19 cellular contexts compared by ENCODE assay signal in the genomic region with DNA sequence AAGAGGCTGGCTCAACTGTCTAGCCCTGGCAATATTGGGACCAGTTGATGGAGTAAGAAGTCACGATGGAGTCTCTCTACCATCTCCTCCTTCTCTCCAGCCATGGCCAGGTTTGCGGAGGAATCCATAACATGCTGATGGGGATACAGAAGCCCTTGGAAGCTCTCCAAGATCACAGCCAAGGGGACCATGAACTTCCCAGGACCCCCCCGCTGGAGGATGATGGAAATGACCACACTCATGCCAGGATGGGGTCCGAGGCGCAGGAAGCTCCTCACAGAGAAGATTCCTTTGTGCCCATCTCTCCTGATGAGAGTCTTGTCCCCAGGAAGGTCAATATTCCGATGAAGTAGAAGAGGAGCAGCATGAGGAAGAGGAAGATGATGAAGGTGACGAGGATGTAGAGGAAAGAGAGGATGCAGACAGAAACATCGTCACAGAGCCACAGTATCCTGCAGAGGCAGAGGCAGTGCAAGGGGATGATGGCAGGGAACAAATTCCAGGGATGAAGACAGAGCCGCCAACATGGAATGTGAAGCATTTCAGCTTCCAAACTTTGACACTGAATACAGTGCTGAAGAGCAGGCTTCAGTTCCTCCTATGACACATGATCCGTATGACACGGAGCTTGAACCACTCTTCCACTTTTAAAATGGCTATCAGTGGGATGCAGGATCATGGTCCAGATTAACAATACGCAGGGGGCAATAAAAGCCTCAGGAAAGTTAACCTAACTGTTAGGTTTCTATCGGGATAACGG. TPM values are rescaled to one million over a fixed set of nuclear protein-coding genes. Genes with fewer than 3 reads are reported as not detected.
A peak's percentile ranks its signal among the peaks of the same experiment; 100 is the strongest.
DNase-seq lines count a peak whose midpoint lies in the region; ATAC-seq and TF ChIP-seq lines count a peak whose summit lies in the region.
"Had no signal": no experiment of that assay in that cellular context is flagged by ENCODE, and none has a peak within 500 bp of the region (broad histone marks: within the 10 kb centered on the region; RNA-seq: fewer than 3 reads in every experiment).

No MANE protein-coding gene starts in this region.

- in situ Hi-C loops in IMR-90 (cut with MboI; ENCODE audit: low sequenced_read_pairs) (no loop called here), transverse colon (cut with MboI; ENCODE audit: low pct_ligation_motif_present in 1 of 4, low pct_unique_long_range_greater_than_20kb in 1 of 4, low sequenced_read_pairs in 3 of 4) (no loop called here)

- H3K23ac ChIP-seq in IMR-90 (ENCODE audit: low read depth, low read length) = no peak overlapping the region

- H2BK15ac ChIP-seq in IMR-90 (ENCODE audit: low read depth, low read length) = no peak overlapping the region

- H2AK9ac ChIP-seq in IMR-90 (replicated peaks; ENCODE audit: low read depth, low read length, poor library complexity) = no peak overlapping the region

- CTCF ChIA-PET in IMR-90 (lab: Yijun Ruan, JAX) = no interaction called here

- POLR2A ChIA-PET in IMR-90 (lab: Charles Lee; ENCODE audit: unreplicated experiment) = no interaction called here

- no peak overlapping the region for H2BK5ac ChIP-seq in IMR-90 (ENCODE audit: low read depth, low read length, poor library complexity, severe bottlenecking)

- H3K27me3 ChIP-seq in IMR-90 (ENCODE audit: control insufficient read depth, insufficient read depth, low read length) = no peaks in the 10 kb centered on the region
- no peaks in the 10 kb centered on the region for H3K27me3 ChIP-seq in transverse colon

- no peak overlapping the region for H4K91ac ChIP-seq in IMR-90 (ENCODE audit: insufficient read depth, low read depth, low read length)

- H3K79me1 ChIP-seq in IMR-90 (ENCODE audit: low read depth in 1 of 2, low read length in 2 of 2) = no peaks in the 10 kb centered on the region; a peak in 1 of 4 replicates

- ATAC-seq in IMR-90 (ENCODE audit: low read depth) = peak; percentile 30
- no peak for ATAC-seq in GM19035 (IDR thresholded peaks at IDR 0.05; ENCODE audit: unreplicated experiment)
- ATAC-seq: A549, PC-3 had no signal

- BruUV-seq in IMR-90 (replicated peaks; lab: Mats Ljungman, UMichigan) = no TSS peak

- H3K9ac ChIP-seq in IMR-90 (ENCODE audit: low read depth, low read length) = no peak overlapping the region
- H3K9ac ChIP-seq: KMS-11 had no signal

- H3K4me3 ChIP-seq in IMR-90 (ENCODE audit: insufficient read depth, low read depth, low read length) = no peak overlapping the region
- no peak overlapping the region for H3K4me3 ChIP-seq in transverse colon
- H3K4me3 ChIP-seq: A549 had no signal

- H3K9me1 ChIP-seq in IMR-90 (ENCODE audit: insufficient read depth, low read length) = no peaks in the 10 kb centered on the region

- H2AFZ ChIP-seq in IMR-90 (replicated peaks; ENCODE audit: low read length, poor library complexity) = no peak overlapping the region

- no peak overlapping the region for H4K8ac ChIP-seq in IMR-90 (ENCODE audit: low read depth in 2 of 2, low read length in 2 of 2)

- intact Hi-C loops in IMR-90 (cut with micrococcal nuclease) (no loop called here), transverse colon (cut with DNase I; ENCODE audit: low total_unique reads) (no loop called here)

- H3K4me1 ChIP-seq in IMR-90 (ENCODE audit: control insufficient read depth, insufficient read depth, low read length) (peaks cover 9% of the 10 kb centered on the region), transverse colon (peaks cover 0 to 15% (median 12%) of the 10 kb centered on the region in 4 donors)
- H3K4me1 ChIP-seq: A549, Caco-2 had no signal

- H2AK5ac ChIP-seq in IMR-90 (ENCODE audit: low read depth, low read length) = no peak overlapping the region

- H3K4me2 ChIP-seq in IMR-90 (ENCODE audit: low read depth, low read length) = no peak overlapping the region
- H3K4me2 ChIP-seq: A549, KMS-11 had no signal

- H3K36me3 ChIP-seq in IMR-90 (ENCODE audit: control insufficient read depth, insufficient read depth, low read length) (no peaks in the 10 kb centered on the region), transverse colon (no peaks in the 10 kb centered on the region)

- dilution Hi-C loops in IMR-90 (cut with HindIII; ENCODE audit: low sequenced_read_pairs, unreplicated experiment) = no loop called here

- TF ChIP-seq POLR2A in IMR-90 (IDR thresholded peaks at IDR 0.05; ENCODE audit: low read depth, low read length) (no peak), transverse colon (IDR thresholded peaks at IDR 0.05) (no peak)

- H2BK20ac ChIP-seq in IMR-90 (ENCODE audit: low read depth, low read length) = no peak overlapping the region

- H3K4ac ChIP-seq in IMR-90 (ENCODE audit: low read depth, low read length) = no peak overlapping the region

- peak; percentile 57 for DNase-seq in activated effector memory CD4-positive, alpha-beta T cell treated with anti-CD3 and anti-CD28 coated beads, Interleukin-2, amount 50 U/mL, for 16 hours
- DNase-seq in activated effector memory CD4-positive, alpha-beta T cell treated with Interleukin-2 at 50 U/mL for 16 hours = no peak
- no peak for DNase-seq in IMR-90
- peak; percentile 30 for DNase-seq in myocyte (ENCODE audit: low read depth)
- DNase-seq in transverse colon = peak; percentile 1
- DNase-seq in HK-2 (ENCODE audit: unreplicated experiment) = no peak
- DNase-seq in anterior cingulate cortex (lab: John Stamatoyannopoulos, UW) = no peak
- DNase-seq: Caco-2, DMS153, MV-4-11, NCI-H1930, NCI-H345, NCI-H524 treated with DMSO at 0.1 percent for 48 hours, PC-3, RPMI8226 had no signal

- H3K9me3 ChIP-seq in IMR-90 (ENCODE audit: control insufficient read depth, insufficient read depth, low read length) (no peaks in the 10 kb centered on the region), transverse colon (no peaks in the 10 kb centered on the region)
- H3K9me3 ChIP-seq: A549, Caco-2 had no signal

- H4K5ac ChIP-seq in IMR-90 (ENCODE audit: low read depth, low read length) = no peak overlapping the region

- TF ChIP-seq EP300 in transverse colon (IDR thresholded peaks at IDR 0.05; ENCODE audit: low read depth) = no peak

- H3K27ac ChIP-seq in IMR-90 (ENCODE audit: insufficient read depth, low read length) (no peak overlapping the region), transverse colon (no peak overlapping the region)
- H3K27ac ChIP-seq: A549, KMS-11 had no signal

- no peak for TF ChIP-seq RAD21 in IMR-90 (IDR thresholded peaks at IDR 0.05; ENCODE audit: low read length)

- peaks cover 2% of the 10 kb centered on the region; the same call in 1 of the 2 replicates for H4K20me1 ChIP-seq in IMR-90 (ENCODE audit: insufficient read depth, low read length)

- TF ChIP-seq CTCF in IMR-90 (conservative IDR thresholded peaks at IDR 0.05; ENCODE audit: low read depth, low read length) = no peak
- no peak for TF ChIP-seq CTCF in transverse colon (IDR thresholded peaks at IDR 0.05)

- no peak overlapping the region for H3K56ac ChIP-seq in IMR-90 (ENCODE audit: extremely low read depth, insufficient read depth, low read length)

- H2BK120ac ChIP-seq in IMR-90 (ENCODE audit: low read depth, low read length) = no peak overlapping the region

- WGBS in IMR-90 (ENCODE audit: extremely low coverage in 2 of 2, insufficient read length in 1 of 2), 2 experiments = 76% methylated on average over 5 of the region's 14 CpGs; no CpG with 5 or more reads in 1 of the 2 experiments
- WGBS in transverse colon (ENCODE audit: low coverage in 1 of 2), 2 donors = 94 to 96% methylated on average over 5 to 13 of the region's 14 CpGs

- H3K14ac ChIP-seq in IMR-90 (replicated peaks; ENCODE audit: low read depth, low read length) = no peak overlapping the region

- no peak overlapping the region for H3K18ac ChIP-seq in IMR-90 (ENCODE audit: low read depth, low read length)

TF ChIP-seq in IMR-90, 13 proteins besides CTCF, POLR2A, EP300 and RAD21:
- TF ChIP-seq NFE2L2 (IDR thresholded peaks at IDR 0.05; ENCODE audit: low read depth, low read length) (no peak), BHLHE40 (IDR thresholded peaks at IDR 0.05; ENCODE audit: low read depth, low read length) (no peak), FOS (IDR thresholded peaks at IDR 0.05; ENCODE audit: low read depth, low read length) (no peak), MAFK (IDR thresholded peaks at IDR 0.05; ENCODE audit: low read depth, low read length) (no peak)
- TF ChIP-seq, protein P1, sequence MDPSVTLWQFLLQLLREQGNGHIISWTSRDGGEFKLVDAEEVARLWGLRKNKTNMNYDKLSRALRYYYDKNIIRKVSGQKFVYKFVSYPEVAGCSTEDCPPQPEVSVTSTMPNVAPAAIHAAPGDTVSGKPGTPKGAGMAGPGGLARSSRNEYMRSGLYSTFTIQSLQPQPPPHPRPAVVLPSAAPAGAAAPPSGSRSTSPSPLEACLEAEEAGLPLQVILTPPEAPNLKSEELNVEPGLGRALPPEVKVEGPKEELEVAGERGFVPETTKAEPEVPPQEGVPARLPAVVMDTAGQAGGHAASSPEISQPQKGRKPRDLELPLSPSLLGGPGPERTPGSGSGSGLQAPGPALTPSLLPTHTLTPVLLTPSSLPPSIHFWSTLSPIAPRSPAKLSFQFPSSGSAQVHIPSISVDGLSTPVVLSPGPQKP (IDR thresholded peaks at IDR 0.05; ENCODE audit: borderline replicate concordance, low read depth, low read length) = no peak

RNA-seq across cellular contexts. Expression of a gene that starts 57.9 kb away (rescaled TPM):
- total RNA-seq in IMR-90 (2012; rRNA removed) (not detected in 2 replicates), myocyte (0.73 TPM in 1 of 2 replicates, not detected in the other), transverse colon (10 to 100 TPM in 2 of 4 donors, 1 to 10 TPM in 2; 3.8 to 15.7 (median 10.3) TPM)
- polyA plus RNA-seq in IMR-90 (2012; rRNA removed) = 0.22 and 0.27 TPM in 2 replicates
- polyA plus RNA-seq in IMR-90 (2012; cell fraction: cytosol; rRNA removed) = 0.05 and 0.14 TPM in 2 replicates
- 0.69 and 1.0 TPM in 2 replicates for polyA plus RNA-seq in IMR-90 (2012; cell fraction: nucleus; rRNA removed; ENCODE audit: low replicate concordance)
- not detected for polyA plus RNA-seq in myocyte (2012)
- total RNA-seq: Caco-2; CD4-positive, alpha-beta T cell had no signal

Comparison
In these comparisons a context has a peak if more than half of its experiments do, and no peak if none do; other contexts are left out.
1. DNase-seq: peak in activated effector memory CD4-positive, alpha-beta T cell treated with anti-CD3 and anti-CD28 coated beads, Interleukin-2, amount 50 U/mL, for 16 hours (single experiment), myocyte (single experiment) and transverse colon (single experiment); none in activated effector memory CD4-positive, alpha-beta T cell treated with Interleukin-2 at 50 U/mL for 16 hours (single experiment), IMR-90 (single experiment), HK-2 (single experiment) and anterior cingulate cortex (0 of 58).